Comparison of ENCODE assay signal across 9 cellular contexts in genomic region chr2:142140434-142140845, GRCh38. TPM values are rescaled to one million over a fixed set of nuclear protein-coding genes. Genes with fewer than 3 reads are reported as not detected.
DNase-seq lines count a peak whose midpoint lies in the region; ATAC-seq lines count a peak whose summit lies in the region.
"Had no signal": no experiment of that assay in that cellular context is flagged by ENCODE, and none has a peak within 500 bp of the region (broad histone marks: within the 10 kb centered on the region; RNA-seq: fewer than 3 reads in every experiment).

No MANE protein-coding gene starts in this region.

- H3K27ac ChIP-seq in mesenchymal stem cell (ENCODE audit: low read length, poor library complexity, severe bottlenecking), result no peak overlapping the region

- no CpG with 5 or more reads among the region's 2 CpGs for WGBS in mesenchymal stem cell

- H3K4ac ChIP-seq in mesenchymal stem cell (ENCODE audit: low read depth in 1 of 2, low read length in 2 of 2), result no peak overlapping the region

- H4K91ac ChIP-seq in mesenchymal stem cell (ENCODE audit: low read length), result no peak overlapping the region

- no peaks in the 10 kb centered on the region for H3K4me1 ChIP-seq in mesenchymal stem cell (ENCODE audit: control insufficient read depth, insufficient read depth, low read depth, low read length)

- no peak overlapping the region for H2BK12ac ChIP-seq in mesenchymal stem cell (ENCODE audit: low read length in 2 of 2)

- DNase-seq in A172 (ENCODE audit: low spot score) (peak; percentile 26), NCI-H128 (lab: John Stamatoyannopoulos, UW; ENCODE audit: unreplicated experiment) (peak; percentile 10), astrocyte of the hippocampus (ENCODE audit: low read depth, low spot score) (peak; percentile 59), mesenchymal stem cell (peak; percentile 50), middle frontal gyrus (ENCODE audit: extremely low spot score, low spot score) (no peak)
- DNase-seq: activated naive CD8-positive, alpha-beta T cell treated with anti-CD3 and anti-CD28 coated beads, Interleukin-2, amount 10 ng/mL, durations not matched to agents 7 days and 5 days had no signal

- H3K9ac ChIP-seq in mesenchymal stem cell (ENCODE audit: low read length), result no peak overlapping the region

- H3K79me1 ChIP-seq in mesenchymal stem cell (replicated peaks; ENCODE audit: low read length, poor library complexity, severe bottlenecking), result no peaks in the 10 kb centered on the region

- no peak overlapping the region for H2AK5ac ChIP-seq in mesenchymal stem cell (ENCODE audit: low read length, severe bottlenecking)

- no peak overlapping the region for H4K8ac ChIP-seq in mesenchymal stem cell (ENCODE audit: low read length)

- no peak overlapping the region for H2BK120ac ChIP-seq in mesenchymal stem cell (ENCODE audit: low read depth, low read length)

- H3K14ac ChIP-seq in mesenchymal stem cell (ENCODE audit: low read length in 2 of 2), result no peak overlapping the region

- H2BK15ac ChIP-seq in mesenchymal stem cell (ENCODE audit: low read depth, poor library complexity, severe bottlenecking), result no peak overlapping the region

- H3K27me3 ChIP-seq in mesenchymal stem cell (ENCODE audit: control insufficient read depth in 1 of 2, insufficient read depth in 1 of 2, low read length in 2 of 2), result peaks cover 0 to 3% of the 10 kb centered on the region in 2 experiments

- H3K23ac ChIP-seq in mesenchymal stem cell (ENCODE audit: low read length in 2 of 2), result no peak overlapping the region

- H3K4me2 ChIP-seq in mesenchymal stem cell (ENCODE audit: low read length, poor library complexity, severe bottlenecking), result no peak overlapping the region

- H3K9me3 ChIP-seq in mesenchymal stem cell (ENCODE audit: control insufficient read depth, low read length), result no peaks in the 10 kb centered on the region

- no peak overlapping the region for H2BK5ac ChIP-seq in mesenchymal stem cell (ENCODE audit: low read depth, low read length, poor library complexity, severe bottlenecking)

- ATAC-seq in GM18511 (IDR thresholded peaks at IDR 0.05; ENCODE audit: unreplicated experiment) (peak; percentile 70), HG02981 (IDR thresholded peaks at IDR 0.05; ENCODE audit: unreplicated experiment) (no peak), HG03095 (IDR thresholded peaks at IDR 0.05; ENCODE audit: unreplicated experiment) (no peak)

- H3K18ac ChIP-seq in mesenchymal stem cell (ENCODE audit: low read depth in 1 of 2, low read length in 2 of 2), result no peak overlapping the region

- no peaks in the 10 kb centered on the region for H3K36me3 ChIP-seq in mesenchymal stem cell (ENCODE audit: control insufficient read depth in 1 of 2, insufficient read depth in 2 of 2, low read depth in 1 of 2, low read length in 2 of 2)

- no peak overlapping the region for H3K4me3 ChIP-seq in mesenchymal stem cell (ENCODE audit: insufficient read depth in 1 of 2, low read depth in 1 of 2, low read length in 2 of 2)

- H2AFZ ChIP-seq in mesenchymal stem cell (ENCODE audit: low read depth, low read length), result no peak overlapping the region

RNA-seq across cellular contexts. Expression of gene LRP1B, which starts 9.6 kb away (rescaled TPM):
- 0.03 TPM in 1 of 2 replicates, not detected in the other for total RNA-seq in A172 (2014; rRNA removed; shearing (Covaris generic))
- polyA plus RNA-seq in mesenchymal stem cell (2013, experiment 1 of 2), result 0.65 TPM
- polyA plus RNA-seq in mesenchymal stem cell (2013, experiment 2 of 2), result 0.56 TPM
- total RNA-seq: activated naive CD8-positive, alpha-beta T cell treated with anti-CD3 and anti-CD28 coated beads, Interleukin-2, amount 10 ng/mL, durations not matched to agents 7 days and 5 days had no signal
